In the genomic region with DNA sequence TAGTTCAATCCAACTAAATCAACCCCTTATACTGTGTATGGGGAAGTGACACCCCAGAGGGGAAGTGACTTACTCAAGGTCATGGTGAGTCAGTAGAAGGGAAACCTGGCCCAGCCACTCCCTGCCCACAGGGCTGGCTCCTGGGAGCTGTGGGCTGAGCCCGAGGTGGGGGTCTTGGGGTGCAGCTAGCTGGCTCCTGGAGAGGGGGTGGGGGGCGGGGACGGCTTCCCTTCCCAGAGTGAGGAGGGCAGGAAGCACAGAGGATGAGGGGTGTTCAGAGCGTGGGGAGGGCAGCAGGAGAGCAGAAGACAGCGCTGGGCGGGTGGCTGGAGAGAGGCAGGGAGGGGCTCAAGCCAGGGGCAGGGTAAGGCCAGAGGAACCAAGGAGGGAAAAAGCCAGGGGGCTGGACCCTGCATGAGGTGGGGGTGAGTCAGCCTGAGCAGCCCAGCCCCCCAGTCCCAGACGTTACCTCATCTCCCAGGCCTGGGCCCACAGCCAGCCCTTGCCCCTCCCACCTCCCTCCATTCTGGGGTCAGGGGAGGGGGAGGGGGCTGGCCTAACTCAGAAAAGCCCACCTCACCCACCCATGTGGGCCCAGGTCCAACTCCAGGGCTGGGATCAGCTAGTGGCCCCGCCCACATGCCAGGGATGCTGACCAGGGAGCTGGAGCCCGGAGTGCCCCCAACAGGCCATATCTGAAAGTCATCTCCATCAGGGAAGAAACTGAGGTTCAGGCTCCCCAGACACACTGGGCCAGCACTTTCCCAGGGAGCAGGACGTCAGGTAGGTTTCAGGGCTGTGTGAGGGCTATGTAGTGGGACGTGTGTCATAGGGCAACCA, we compare ENCODE assay signal across 8 cellular contexts. TPM values are rescaled to one million over a fixed set of nuclear protein-coding genes. Genes with fewer than 3 reads are reported as not detected.
DNase-seq lines count a peak whose midpoint lies in the region; ATAC-seq and TF ChIP-seq lines count a peak whose summit lies in the region.

No MANE protein-coding gene starts in this region.

- BruUV-seq in PC-9 (replicated peaks; lab: Mats Ljungman, UMichigan), result no TSS peak

- H3K4me1 Mint-ChIP-seq in activated CD4-positive, alpha-beta T cell treated with anti-CD3 and anti-CD28 coated beads for 36 hours, result peaks cover 31% of the 10 kb centered on the region
- H3K4me1 Mint-ChIP-seq in T-helper 17 cell, result peaks cover 17% of the 10 kb centered on the region

- no peak overlapping the region for H2AFZ ChIP-seq in PC-9

- H3K9me3 ChIP-seq in PC-9 (ENCODE audit: insufficient read depth, low read depth), result no peaks in the 10 kb centered on the region
- H3K9me3 ChIP-seq in liver (ENCODE audit: control insufficient read depth in 4 of 4, low read length in 3 of 4), result no peaks in the 10 kb centered on the region
- H3K9me3 ChIP-seq in tibial artery, result no peaks in the 10 kb centered on the region
- no peaks in the 10 kb centered on the region for H3K9me3 ChIP-seq in T-helper 17 cell (ENCODE audit: control insufficient read depth, low read length, poor library complexity, severe bottlenecking)

- peak overlapping the region; percentile 55; the same call in 1 of the 2 replicates for H3K4me3 ChIP-seq in PC-9
- H3K4me3 ChIP-seq in cardiac fibroblast (replicated peaks in 1 of 2; ENCODE audit: low read depth in 2 of 2, low read length in 2 of 2), result peak overlapping the region; percentile 21 to 87
- no peak overlapping the region for H3K4me3 ChIP-seq in liver (ENCODE audit: low read depth in 1 of 3, low read length in 3 of 3)
- H3K4me3 ChIP-seq in tibial artery, result peak overlapping the region; percentile 83 to 100

- intact Hi-C loops in activated CD4-positive, alpha-beta T cell treated with anti-CD3 and anti-CD28 coated beads for 36 hours (cut with DNase I, micrococcal nuclease), result loop anchor here (5.0 kb wide), 2 partner anchors 182 to 362 kb away; a partner anchor contains a TSS
- intact Hi-C loops in PC-9 (cut with micrococcal nuclease; ENCODE audit: unreplicated experiment) (loop anchor here (1.0 to 5.0 kb wide), 3 partner anchors 20 to 362 kb away; a partner anchor contains a TSS), tibial artery (cut with DNase I; ENCODE audit: low total_unique reads) (no loop called here)

- H3K9me3 Mint-ChIP-seq in activated CD4-positive, alpha-beta T cell treated with anti-CD3 and anti-CD28 coated beads for 36 hours (ENCODE audit: low read depth), result no peaks in the 10 kb centered on the region

- ATAC-seq in activated CD4-positive, alpha-beta T cell treated with anti-CD3 and anti-CD28 coated beads for 36 hours, result peak; percentile 61
- ATAC-seq in T-helper 17 cell, result no peak

- WGBS in liver, result 68% methylated on average over 11 of the region's 11 CpGs

- peak overlapping the region; percentile 65 for H3K27ac ChIP-seq in PC-9
- peak overlapping the region; percentile 25 to 36 for H3K27ac ChIP-seq in liver (ENCODE audit: low read depth in 1 of 2, low read length in 2 of 2)
- peak overlapping the region; percentile 92 to 100 for H3K27ac ChIP-seq in tibial artery

- peak; percentile 71 for DNase-seq in activated CD4-positive, alpha-beta T cell treated with anti-CD3 and anti-CD28 coated beads for 36 hours
- no peak for DNase-seq in activated CD4-positive, alpha-beta T cell treated with anti-CD3 and anti-CD28 coated beads for 4 hours
- peak; percentile 86 to 90 for DNase-seq in PC-9
- peak; percentile 91 to 97 for DNase-seq in cardiac fibroblast (ENCODE audit: low read depth in 2 of 2)
- DNase-seq in tibial artery, result peak; percentile 78 to 93
- no peak for DNase-seq in T-helper 17 cell
- no peak for DNase-seq in NCI-H2029 (lab: John Stamatoyannopoulos, UW)

- no peaks in the 10 kb centered on the region for H3K9me2 ChIP-seq in PC-9 (ENCODE audit: insufficient read depth)

- no peak overlapping the region for H3K9ac ChIP-seq in liver (ENCODE audit: low read depth in 1 of 2, low read length in 2 of 2)

- peak overlapping the region; percentile 23 for H3K4me3 Mint-ChIP-seq in activated CD4-positive, alpha-beta T cell treated with anti-CD3 and anti-CD28 coated beads for 36 hours
- no peak overlapping the region for H3K4me3 Mint-ChIP-seq in T-helper 17 cell

- TF ChIP-seq RAD21 in liver (IDR thresholded peaks at IDR 0.05), result no peak

- CTCF ChIA-PET in activated CD4-positive, alpha-beta T cell treated with anti-CD3 and anti-CD28 coated beads for 36 hours (lab: Charles Lee), result interaction anchor here (0.6 to 3.6 kb wide), 15 partner anchors 12 to 659 kb away, joined by 3 to 23 read pairs (median 3); a partner anchor contains a TSS
- CTCF ChIA-PET in PC-9 (lab: Charles Lee), result interaction anchor here (0.8 to 1.7 kb wide), 3 partner anchors 12 to 124 kb away, joined by 3 to 6 read pairs (median 3); no protein-coding TSS in a partner anchor

- peak overlapping the region; percentile 75 for H3K27ac Mint-ChIP-seq in activated CD4-positive, alpha-beta T cell treated with anti-CD3 and anti-CD28 coated beads for 36 hours
- no peak overlapping the region for H3K27ac Mint-ChIP-seq in T-helper 17 cell

- H3K36me3 ChIP-seq in PC-9 (ENCODE audit: low read depth) (no peaks in the 10 kb centered on the region; the same call in 1 of the 2 replicates), liver (ENCODE audit: control insufficient read depth in 4 of 4, insufficient read depth in 3 of 4, low read depth in 1 of 4, low read length in 3 of 4) (no peaks in the 10 kb centered on the region), tibial artery (peaks cover 27 to 31% (median 28%) of the 10 kb centered on the region in 3 donors)

- H3K4me1 ChIP-seq in PC-9 (replicated peaks; ENCODE audit: insufficient read depth) (peaks cover 41% of the 10 kb centered on the region), liver (ENCODE audit: control insufficient read depth in 4 of 4, insufficient read depth in 4 of 4, low read length in 3 of 4) (peaks cover 0 to 17% (median 7%) of the 10 kb centered on the region in 4 donors), tibial artery (peaks cover 7 to 82% (median 74%) of the 10 kb centered on the region in 4 donors)

- H3K4me2 ChIP-seq in PC-9, result peak overlapping the region; percentile 82

- POLR2A ChIA-PET in activated CD4-positive, alpha-beta T cell treated with anti-CD3 and anti-CD28 coated beads for 36 hours (lab: Charles Lee), result no interaction called here
- POLR2A ChIA-PET in PC-9 (lab: Charles Lee; ENCODE audit: unreplicated experiment), result interaction anchor here (0.6 to 1.1 kb wide), 7 partner anchors 16 to 166 kb away, joined by 3 to 7 read pairs (median 3); no protein-coding TSS in a partner anchor

- peaks cover 31% of the 10 kb centered on the region; the same call in 1 of the 2 replicates for H3F3A ChIP-seq in PC-9 (ENCODE audit: insufficient read depth, low read depth)

- H3K27me3 ChIP-seq in PC-9 (ENCODE audit: insufficient read depth, low read depth) (no peaks in the 10 kb centered on the region), liver (ENCODE audit: control insufficient read depth in 4 of 4, insufficient read depth in 4 of 4, low read length in 3 of 4) (no peaks in the 10 kb centered on the region), tibial artery (no peaks in the 10 kb centered on the region)

- TF ChIP-seq CTCF in PC-9 (conservative IDR thresholded peaks at IDR 0.05) (peak; percentile 34; the same call in 1 of the 2 replicates), cardiac fibroblast (IDR thresholded peaks at IDR 0.05; ENCODE audit: low read depth, low read length) (peak; percentile 41), liver (IDR thresholded peaks at IDR 0.05; ENCODE audit: low read depth, low read length, missing input control) (peak; percentile 2), tibial artery (IDR thresholded peaks at IDR 0.05) (peak; percentile 15 to 21)

- no peaks in the 10 kb centered on the region for H4K20me1 ChIP-seq in PC-9 (ENCODE audit: insufficient read depth)

- peaks cover 10% of the 10 kb centered on the region for H3K27me3 Mint-ChIP-seq in activated CD4-positive, alpha-beta T cell treated with anti-CD3 and anti-CD28 coated beads for 36 hours
- no peaks in the 10 kb centered on the region for H3K27me3 Mint-ChIP-seq in T-helper 17 cell

- peaks cover 10% of the 10 kb centered on the region for H3K36me3 Mint-ChIP-seq in activated CD4-positive, alpha-beta T cell treated with anti-CD3 and anti-CD28 coated beads for 36 hours (ENCODE audit: low read depth)
- H3K36me3 Mint-ChIP-seq in T-helper 17 cell (ENCODE audit: low read depth), result peaks cover 4% of the 10 kb centered on the region

- H3K79me2 ChIP-seq in PC-9 (ENCODE audit: low read depth), result peaks cover 36% of the 10 kb centered on the region

TF ChIP-seq in liver, 16 proteins besides CTCF, POLR2A, EP300 and RAD21:
- no peak for TF ChIP-seq SP1 (IDR thresholded peaks at IDR 0.05)
- no peak for TF ChIP-seq RXRA (IDR thresholded peaks at IDR 0.05)
- TF ChIP-seq YY1 (IDR thresholded peaks at IDR 0.05), result no peak
- TF ChIP-seq, protein P1, sequence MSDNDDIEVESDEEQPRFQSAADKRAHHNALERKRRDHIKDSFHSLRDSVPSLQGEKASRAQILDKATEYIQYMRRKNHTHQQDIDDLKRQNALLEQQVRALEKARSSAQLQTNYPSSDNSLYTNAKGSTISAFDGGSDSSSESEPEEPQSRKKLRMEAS (IDR thresholded peaks at IDR 0.05), result no peak
- TF ChIP-seq HNF4G (IDR thresholded peaks at IDR 0.05), result no peak

RNA-seq across cellular contexts. Expression of a gene that starts 2.8 kb away (rescaled TPM):
- total RNA-seq in activated CD4-positive, alpha-beta T cell treated with anti-CD3 and anti-CD28 coated beads for 36 hours, result 10 to 100 TPM; 41.9 to 50.2 TPM
- total RNA-seq in PC-9 (2021) (167 and 202 TPM in 2 replicates), liver (10 to 100 TPM in 1 of 2 donors, 1 to 10 TPM in 1; 7.0 to 36.0 TPM), T-helper 17 cell (10 to 100 TPM in 1 of 2 donors, 1 to 10 TPM in 1; 6.8 to 16.2 TPM)
- polyA plus RNA-seq in liver, result 1 to 10 TPM; 5.5 to 10.0 TPM

RNA-seq across cellular contexts. Expression of a gene that starts 15.1 kb away (rescaled TPM):
- total RNA-seq in activated CD4-positive, alpha-beta T cell treated with anti-CD3 and anti-CD28 coated beads for 36 hours, result 1 to 10 TPM; 4.2 to 4.8 TPM
- total RNA-seq in PC-9 (2021) (12.2 and 12.3 TPM in 2 replicates), liver (10 to 100 TPM; 10.2 to 19.2 TPM), T-helper 17 cell (1 to 10 TPM; 5.1 to 8.0 TPM)
- polyA plus RNA-seq in liver, result 1 to 10 TPM; 1.7 to 2.9 TPM

RNA-seq across cellular contexts. Expression of a gene that starts 21.1 kb away (rescaled TPM):
- 10 to 100 TPM; 29.5 to 41.2 TPM for total RNA-seq in activated CD4-positive, alpha-beta T cell treated with anti-CD3 and anti-CD28 coated beads for 36 hours
- total RNA-seq in PC-9 (2021), result 144 and 181 TPM in 2 replicates
- total RNA-seq in liver, result 1 to 10 TPM; 2.3 to 4.9 TPM
- polyA plus RNA-seq in liver, result 1 to 10 TPM; 1.5 to 1.8 TPM
- total RNA-seq in T-helper 17 cell, result 1 to 10 TPM; 1.2 to 5.0 TPM

RNA-seq across cellular contexts. Expression of a gene that starts 22.2 kb away (rescaled TPM):
- total RNA-seq in activated CD4-positive, alpha-beta T cell treated with anti-CD3 and anti-CD28 coated beads for 36 hours, result 100 to 1,000 TPM; 192 to 197 TPM
- total RNA-seq in PC-9 (2021), result 90.8 and 93.1 TPM in 2 replicates
- 10 to 100 TPM; 42.4 to 58.5 TPM for total RNA-seq in liver
- 10 to 100 TPM; 20.4 to 48.7 TPM for polyA plus RNA-seq in liver
- total RNA-seq in T-helper 17 cell, result 10 to 100 TPM; 58.6 to 66.9 TPM

RNA-seq across cellular contexts. Expression of a gene that starts 48.0 kb away (rescaled TPM):
- 10 to 100 TPM; 12.3 to 13.0 TPM for total RNA-seq in activated CD4-positive, alpha-beta T cell treated with anti-CD3 and anti-CD28 coated beads for 36 hours
- total RNA-seq in PC-9 (2021), result 22.2 and 31.7 TPM in 2 replicates
- total RNA-seq in liver, result under 1 TPM; 0.17 to 0.37 TPM
- 1 to 10 TPM in 1 of 2 donors, under 1 TPM in 1; 0.60 to 1.4 TPM for polyA plus RNA-seq in liver
- total RNA-seq in T-helper 17 cell, result 10 to 100 TPM; 32.0 to 40.1 TPM

Comparison
In these comparisons a context has a peak if more than half of its experiments do, and no peak if none do; other contexts are left out.
1. DNase-seq: peak in activated CD4-positive, alpha-beta T cell treated with anti-CD3 and anti-CD28 coated beads for 36 hours (single experiment), PC-9 (2 of 2), cardiac fibroblast (2 of 2) and tibial artery (2 of 2); none in activated CD4-positive, alpha-beta T cell treated with anti-CD3 and anti-CD28 coated beads for 4 hours (0 of 2), T-helper 17 cell (0 of 3) and NCI-H2029 (single experiment).
2. H3K27ac ChIP-seq: peak in every context shown above with its lines; median percentile 96 in tibial artery; 65 in PC-9; 30 in liver.
3. H3K4me3 ChIP-seq: peak in PC-9 (single experiment), cardiac fibroblast (2 of 2) and tibial artery (2 of 2); none in liver (0 of 3).
4. RNA of a gene that starts 21.1 kb away (total RNA-seq): 144 to 181 TPM in PC-9 and 29.5 to 41.2 TPM in activated CD4-positive, alpha-beta T cell treated with anti-CD3 and anti-CD28 coated beads for 36 hours; 1.2 to 5.0 TPM in T-helper 17 cell and 2.3 to 4.9 TPM in liver; every median in the first group is over 4 times any median in the second.
5. Peak in every context shown above with its lines, with median percentiles within 50 percentile points of each other: CTCF ChIP-seq.